8 cellular contexts compared by ENCODE assay signal in the genomic region with DNA sequence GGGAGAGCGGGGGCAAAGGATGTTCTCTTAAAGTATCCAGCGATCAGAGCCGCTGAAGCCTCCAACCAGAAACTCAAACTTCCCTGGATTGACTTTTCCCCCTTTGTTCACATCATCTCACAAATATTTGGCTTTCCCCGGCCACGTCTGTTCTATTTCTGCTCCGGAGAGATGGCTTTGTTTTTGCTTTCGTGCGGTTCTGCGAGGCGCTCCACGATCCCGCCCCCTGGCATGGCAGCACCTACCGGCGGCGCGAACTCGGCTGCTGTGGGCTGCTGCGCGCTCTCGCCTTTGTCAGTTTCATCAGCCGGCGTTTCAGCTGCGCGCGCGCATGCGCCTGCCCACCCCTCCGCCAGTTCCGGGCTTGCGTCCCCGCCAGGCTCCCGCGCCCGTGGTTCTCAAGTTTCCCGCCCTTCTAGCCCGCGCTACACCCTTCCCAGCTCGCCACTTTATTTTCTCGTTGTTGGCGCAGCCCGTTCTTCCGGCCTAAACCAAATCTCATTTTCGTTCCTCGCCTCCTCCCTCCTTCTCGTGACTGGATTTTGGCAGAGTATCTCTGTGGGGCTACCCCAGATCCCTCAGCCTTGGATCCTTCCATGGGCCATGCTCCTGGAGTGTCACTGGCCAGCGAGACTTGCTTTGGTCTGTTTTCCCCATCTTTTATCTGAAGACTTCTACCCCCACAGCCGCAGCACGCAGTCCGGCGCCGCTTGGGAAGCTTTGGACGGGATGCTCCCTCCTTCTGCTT.
DNase-seq lines count a peak whose midpoint lies in the region; ATAC-seq and TF ChIP-seq lines count a peak whose summit lies in the region.

No MANE protein-coding gene starts in this region.

- peak; percentile 68 for DNase-seq in AG09319 (ENCODE audit: extremely low read depth, low read depth)
- peak; percentile 62 for DNase-seq in NCI-H226
- DNase-seq in activated CD4-positive, alpha-beta T cell treated with anti-CD3 and anti-CD28 coated beads for 24 hours (ENCODE audit: low read depth in 2 of 2), result peak; percentile 75 to 80
- peak; percentile 97 for DNase-seq in left kidney (ENCODE audit: low read depth, low spot score)
- peak; percentile 90 for DNase-seq in stimulated activated CD4-positive, alpha-beta T cell treated with anti-CD3 and anti-CD28 coated beads, Interleukin-1b, Interleukin-23, amount 100 ng/mL, for 48 hours

- peak overlapping the region; percentile 49 for H3K27ac ChIP-seq in cingulate gyrus (ENCODE audit: low read depth, low read length)

- TF ChIP-seq CTCF in AG09319 (IDR thresholded peaks at IDR 0.05; ENCODE audit: low read depth, low read length), result peak; percentile 12

- peak; percentile 95 for ATAC-seq in GM18907 (IDR thresholded peaks at IDR 0.05; ENCODE audit: unreplicated experiment)
- peak; percentile 90 for ATAC-seq in HG03139 (IDR thresholded peaks at IDR 0.05; ENCODE audit: unreplicated experiment)

Comparison
In these comparisons a context has a peak if more than half of its experiments do, and no peak if none do; other contexts are left out.
1. Peak in every context shown above with its lines: DNase-seq, ATAC-seq and H3K27ac ChIP-seq.